Comparison of ENCODE assay signal across 8 cellular contexts in genomic region chr15:75023194-75024101, GRCh38. TPM values are rescaled to one million over a fixed set of nuclear protein-coding genes. Genes with fewer than 3 reads are reported as not detected.
A peak's percentile ranks its signal among the peaks of the same experiment; 100 is the strongest.
DNase-seq lines count a peak whose midpoint lies in the region; ATAC-seq lines count a peak whose summit lies in the region.

PPCDC (plus strand) TSS chr15:75023590; CDS start chr15:75028319, 4,729 bp downstream.

- DNase-seq in CMK (ENCODE audit: low read depth), result peak; percentile 97
- peak; percentile 94 for DNase-seq in HT1080 (ENCODE audit: low read depth)
- peak; percentile 94 for DNase-seq in NOMO-1 treated with DMSO at 0.1 percent for 48 hours (lab: John Stamatoyannopoulos, UW; ENCODE audit: unreplicated experiment)
- peak; percentile 88 to 89 for DNase-seq in activated CD8-positive, alpha-beta memory T cell treated with anti-CD3 and anti-CD28 coated beads for 4 hours (ENCODE audit: low read depth in 2 of 2)
- peak; percentile 75 to 88 (median 84) for DNase-seq in effector memory CD4-positive, alpha-beta T cell
- peak; percentile 98 for DNase-seq in medulla oblongata (ENCODE audit: extremely low spot score)
- peak; percentile 86 for DNase-seq in stimulated activated CD8-positive, alpha-beta memory T cell treated with anti-CD3 and anti-CD28 coated beads, Interleukin-12 subunit alpha, Interleukin-12 subunit beta, amount 100 ng/mL, for 1 hour (ENCODE audit: low read depth)

- peak within 1 kb of the TSS; percentile 73 for H3K4me3 ChIP-seq in effector memory CD4-positive, alpha-beta T cell (ENCODE audit: insufficient read depth, low read depth, low read length, poor library complexity, severe bottlenecking)

- H3K4me1 ChIP-seq in effector memory CD4-positive, alpha-beta T cell (ENCODE audit: control insufficient read depth, insufficient read depth, low read length, poor library complexity, severe bottlenecking), result peaks cover 9% of the 10 kb centered on the region

- H3K27ac ChIP-seq in effector memory CD4-positive, alpha-beta T cell (ENCODE audit: insufficient read depth, low read length, poor library complexity, severe bottlenecking), result peak within 1 kb of the TSS; percentile 58

- peak; percentile 91 for ATAC-seq in GM21360 (IDR thresholded peaks at IDR 0.05; ENCODE audit: unreplicated experiment)

- H3K36me3 ChIP-seq in effector memory CD4-positive, alpha-beta T cell (ENCODE audit: control insufficient read depth, insufficient read depth, low read length), result no peaks in the 10 kb centered on the region

- no peaks in the 10 kb centered on the region for H3K27me3 ChIP-seq in effector memory CD4-positive, alpha-beta T cell (replicated peaks; ENCODE audit: control insufficient read depth, insufficient read depth, low read length, poor library complexity, severe bottlenecking)

- no peaks in the 10 kb centered on the region for H3K9me3 ChIP-seq in effector memory CD4-positive, alpha-beta T cell (ENCODE audit: control insufficient read depth, low read length)

RNA-seq across cellular contexts. Expression of gene PPCDC, which starts in this region (rescaled TPM):
- 13.4 and 15.8 TPM in 2 replicates for total RNA-seq in HT1080 (2014; rRNA removed; shearing (Covaris generic))
- 16.0 and 17.2 TPM in 2 replicates for polyA plus RNA-seq in HT1080 (2015; cell fraction: cytosol; rRNA removed)
- 15.5 and 22.0 TPM in 2 replicates for polyA plus RNA-seq in HT1080 (2015; cell fraction: nucleus; rRNA removed)

Comparison
In these comparisons a context has a peak if more than half of its experiments do, and no peak if none do; other contexts are left out.
1. Peak in every context shown above with its lines: DNase-seq, ATAC-seq, H3K4me3 ChIP-seq and H3K27ac ChIP-seq.